1 cellular context compared by ENCODE assay signal in genomic region chr11:130213143-130213978, GRCh38.
TF ChIP-seq lines count a peak whose summit lies in the region.

No MANE protein-coding gene starts in this region.

TF ChIP-seq in K562, 482 proteins besides CTCF, POLR2A, EP300 and RAD21 (continued from another document):
- 0 out of 4 replicates have a peak, but pooled peaks of 1 of the 2 experiments have one; percentile 17 for TF ChIP-seq RCOR1 (IDR thresholded peaks at IDR 0.05; ENCODE audit: borderline replicate concordance in 1 of 2, low read depth in 2 of 2, low read length in 2 of 2)
TF ChIP-seq in K562: peak in this region for 16.
